19 cellular contexts compared by ENCODE assay signal in the genomic region with DNA sequence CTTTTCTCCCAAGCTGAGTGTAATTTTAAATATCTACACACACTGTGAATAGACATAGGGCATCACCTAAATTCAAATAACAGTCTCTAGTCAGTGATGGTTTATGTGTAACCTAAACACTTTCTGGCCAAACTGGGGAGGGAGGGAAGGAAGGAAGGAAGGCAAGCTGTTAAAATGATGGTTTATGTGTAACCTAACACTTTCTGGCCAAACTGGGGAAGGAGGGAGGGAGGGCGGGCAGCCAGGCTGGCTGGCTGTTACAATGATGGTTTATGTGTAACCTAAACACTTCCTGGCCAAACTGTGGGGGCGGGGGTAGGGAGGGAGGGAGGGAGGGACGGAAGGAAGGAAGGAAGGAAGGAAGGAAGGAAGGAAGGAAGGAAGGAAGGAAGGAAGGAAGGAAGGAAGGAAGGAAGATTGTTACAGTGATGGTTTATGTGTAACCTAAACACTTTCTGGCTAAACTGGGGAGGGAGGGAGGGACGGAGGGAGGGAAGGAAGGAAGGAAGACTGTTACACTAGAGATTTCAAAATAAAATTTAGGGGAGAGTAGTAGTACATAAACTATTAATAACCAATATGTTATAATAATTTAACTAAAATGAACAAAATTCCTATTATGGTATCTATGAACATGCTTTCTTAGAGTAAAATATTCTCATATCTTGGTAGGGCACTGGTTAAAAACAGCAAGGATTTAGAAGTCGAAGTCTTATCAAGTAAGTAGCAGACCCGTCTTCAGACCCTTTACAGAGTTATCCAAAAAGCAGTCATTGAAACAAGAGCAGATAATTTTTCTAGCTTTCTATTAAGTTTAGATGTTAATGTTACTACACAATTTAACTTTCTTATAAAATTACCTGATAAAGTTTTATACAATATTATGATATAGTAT.
DNase-seq lines count a peak whose midpoint lies in the region; ATAC-seq, FAIRE-seq and TF ChIP-seq lines count a peak whose summit lies in the region.
"Had no signal": no experiment of that assay in that cellular context is flagged by ENCODE, and none has a peak within 500 bp of the region (broad histone marks: within the 10 kb centered on the region; RNA-seq: fewer than 3 reads in every experiment).

No MANE protein-coding gene starts in this region.

- DNase-seq in A673 (ENCODE audit: low spot score) = peak; percentile 95
- DNase-seq in HCEC 1CT = peak; percentile 37
- peak; percentile 41 for DNase-seq in RCC 7860 (ENCODE audit: low spot score)
- peak; percentile 18 for DNase-seq in iris pigment epithelial cell (ENCODE audit: low read depth)
- no peak for DNase-seq in thyroid gland
- no peak for DNase-seq in Ammon's horn (ENCODE audit: low spot score)
- no peak for DNase-seq in activated T-cell treated with anti-CD3 and anti-CD28 coated beads, Interleukin-2, amount 50 U/mL, for 1 hour
- DNase-seq: activated CD4-positive, alpha-beta T cell treated with anti-CD3 and anti-CD28 coated beads, Interleukin-2, amount 10 ng/mL, durations not matched to agents 7 days and 5 days; activated naive CD4-positive, alpha-beta T cell; anterior cingulate cortex; CD8-positive, alpha-beta T cell; gastrocnemius medialis; left ventricle myocardium inferior; NCI-H1930; NCI-H446; T-helper 1 cell had no signal

- no TSS peak for BruUV-seq in A673 (replicated peaks; lab: Mats Ljungman, UMichigan)

- no peak for TF ChIP-seq POLR2A in thyroid gland (IDR thresholded peaks at IDR 0.05)

- TF ChIP-seq CTCF in A673 (conservative IDR thresholded peaks at IDR 0.05; ENCODE audit: low read depth, low read length) (no peak), thyroid gland (IDR thresholded peaks at IDR 0.05) (no peak)

- POLR2A ChIA-PET in A673 (lab: Charles Lee; ENCODE audit: low non-redundant PET) = interaction anchor here (0.6 kb wide), 1 partner anchor 150 kb away, joined by 10 read pairs; no protein-coding TSS in a partner anchor

- H3K4me3 ChIP-seq in A673 (ENCODE audit: low read depth, low read length, poor library complexity, severe bottlenecking) (no peak overlapping the region), thyroid gland (replicated peaks in 1 of 3) (no peak overlapping the region)
- H3K4me3 ChIP-seq: gastrocnemius medialis, left ventricle myocardium inferior, thoracic aorta had no signal

- 18 to 32% methylated on average over 6 of the region's 6 CpGs for WGBS in thyroid gland, 2 donors

- H3K4me1 ChIP-seq in A673 (ENCODE audit: insufficient read depth, low read length, poor library complexity, severe bottlenecking) (peaks cover 40% of the 10 kb centered on the region), thyroid gland (no peaks in the 10 kb centered on the region)
- H3K4me1 ChIP-seq: gastrocnemius medialis had no signal

- ATAC-seq in HG02763 (IDR thresholded peaks at IDR 0.05; ENCODE audit: unreplicated experiment) = no peak
- ATAC-seq: CD8-positive, alpha-beta T cell; gastrocnemius medialis; stimulated activated memory B cell treated with anti-CD40 and anti-IgM and Interleukin-4, amounts not matched to agents 10 μg/mL and 1 μg/mL and 100 μg/mL, for 72 hours had no signal

- H3K27ac ChIP-seq in A673 (ENCODE audit: low read depth, low read length, poor library complexity, severe bottlenecking) (peak overlapping the region; percentile 100), thyroid gland (no peak overlapping the region)
- H3K27ac ChIP-seq: gastrocnemius medialis, left ventricle myocardium inferior, thoracic aorta had no signal

- FAIRE-seq in RCC 7860 (lab: Jason Lieb, UNC) = no peak

- H3K36me3 ChIP-seq in A673 (ENCODE audit: insufficient read depth, low read length, poor library complexity, severe bottlenecking) (peaks cover 17% of the 10 kb centered on the region), thyroid gland (no peaks in the 10 kb centered on the region)
- H3K36me3 ChIP-seq: gastrocnemius medialis, left ventricle myocardium inferior, thoracic aorta had no signal

- CTCF ChIA-PET in A673 (lab: Charles Lee) = no interaction called here

- H3K27me3 ChIP-seq in A673 (replicated peaks; ENCODE audit: insufficient read depth, low read depth, low read length, poor library complexity) = no peaks in the 10 kb centered on the region
- H3K27me3 ChIP-seq in thyroid gland = peaks cover 12% of the 10 kb centered on the region

- intact Hi-C loops in A673 (cut with micrococcal nuclease; ENCODE audit: unreplicated experiment) = no loop called here
- intact Hi-C loops in thyroid gland (cut with DNase I) = no loop called here

- peaks cover 3% of the 10 kb centered on the region for H3K9me3 ChIP-seq in A673 (ENCODE audit: low read depth, low read length, poor library complexity, severe bottlenecking)
- no peaks in the 10 kb centered on the region for H3K9me3 ChIP-seq in thyroid gland
- H3K9me3 ChIP-seq: gastrocnemius medialis, left ventricle myocardium inferior, thoracic aorta had no signal

Comparison
In these comparisons a context has a peak if more than half of its experiments do, and no peak if none do; other contexts are left out.
1. DNase-seq: peak in A673 (single experiment), HCEC 1CT (single experiment), RCC 7860 (single experiment) and iris pigment epithelial cell (single experiment); none in thyroid gland (0 of 2), Ammon's horn (single experiment) and activated T-cell treated with anti-CD3 and anti-CD28 coated beads, Interleukin-2, amount 50 U/mL, for 1 hour (single experiment).